In the genomic region with DNA sequence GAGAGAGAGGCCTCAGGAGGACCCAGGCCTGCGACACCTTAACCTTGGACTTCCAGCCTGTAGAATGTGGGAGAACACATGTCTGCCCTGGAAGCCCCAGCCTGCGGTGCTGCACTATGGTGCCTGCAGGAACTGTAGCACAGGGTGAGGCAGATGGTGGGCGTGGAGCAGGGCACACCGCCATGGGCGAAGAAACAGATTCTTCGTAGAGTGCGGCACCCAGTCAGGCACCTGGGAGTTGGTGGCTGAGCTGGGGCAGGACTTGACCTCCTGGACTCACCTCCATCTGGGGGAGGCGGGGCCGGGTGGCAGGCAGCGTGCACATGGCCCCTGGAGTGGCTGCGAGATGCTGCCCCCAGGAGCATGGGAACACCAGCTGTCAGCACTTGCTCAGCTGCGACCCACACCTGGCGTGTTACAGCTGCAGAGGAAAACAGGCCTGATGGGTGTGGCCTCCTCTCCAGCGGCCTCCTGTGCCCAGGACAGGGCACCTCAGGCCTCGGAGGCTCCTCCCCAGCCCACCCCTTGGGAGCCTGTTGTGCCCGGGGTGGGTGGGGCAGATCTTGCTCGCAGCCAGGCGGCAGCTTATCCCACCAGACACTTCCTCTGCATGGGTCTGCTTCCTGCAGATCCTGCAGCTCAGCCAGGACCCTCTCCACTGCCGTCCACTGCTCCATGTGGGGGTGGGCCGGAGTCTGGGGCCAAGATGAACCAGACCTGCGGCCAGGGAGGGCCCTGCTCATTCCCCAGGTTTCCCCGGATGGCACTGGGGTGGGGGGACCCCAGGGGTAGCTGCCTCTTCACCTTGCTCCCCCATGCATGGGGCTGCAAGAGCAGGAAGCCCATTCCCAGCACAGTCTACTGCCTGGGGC, we compare ENCODE assay signal across 12 cellular contexts.
A peak's percentile ranks its signal among the peaks of the same experiment; 100 is the strongest.
DNase-seq lines count a peak whose midpoint lies in the region; ATAC-seq and TF ChIP-seq lines count a peak whose summit lies in the region.
"Had no signal": no experiment of that assay in that cellular context is flagged by ENCODE, and none has a peak within 500 bp of the region (broad histone marks: within the 10 kb centered on the region; RNA-seq: fewer than 3 reads in every experiment).

No MANE protein-coding gene starts in this region.

- no peak overlapping the region for H3K27ac Mint-ChIP-seq in activated CD4-positive, alpha-beta memory T cell treated with anti-CD3 and anti-CD28 coated beads for 36 hours
- H3K27ac Mint-ChIP-seq in activated CD4-positive, alpha-beta memory T cell treated with anti-CD3 and anti-CD28 coated beads, Interleukin-2, amount 10 ng/mL, durations not matched to agents 7 days and 5 days: no peak overlapping the region
- H3K27ac Mint-ChIP-seq: stimulated activated memory B cell treated with anti-CD40 and anti-IgM and Interleukin-4, amounts not matched to agents 10 μg/mL and 1 μg/mL and 100 μg/mL, for 72 hours; T-cell had no signal

- no peaks in the 10 kb centered on the region for H3K27me3 ChIP-seq in left ventricle myocardium inferior (ENCODE audit: low read depth)
- no peaks in the 10 kb centered on the region for H3K27me3 ChIP-seq in testis

- H3K4me1 Mint-ChIP-seq in activated CD4-positive, alpha-beta memory T cell treated with anti-CD3 and anti-CD28 coated beads for 36 hours (ENCODE audit: low read depth): no peaks in the 10 kb centered on the region
- H3K4me1 Mint-ChIP-seq in activated CD4-positive, alpha-beta memory T cell treated with anti-CD3 and anti-CD28 coated beads, Interleukin-2, amount 10 ng/mL, durations not matched to agents 7 days and 5 days: no peaks in the 10 kb centered on the region
- H3K4me1 Mint-ChIP-seq: stimulated activated memory B cell treated with anti-CD40 and anti-IgM and Interleukin-4, amounts not matched to agents 10 μg/mL and 1 μg/mL and 100 μg/mL, for 72 hours had no signal

- H3K4me3 Mint-ChIP-seq in activated CD4-positive, alpha-beta memory T cell treated with anti-CD3 and anti-CD28 coated beads for 36 hours: no peak overlapping the region
- no peak overlapping the region for H3K4me3 Mint-ChIP-seq in activated CD4-positive, alpha-beta memory T cell treated with anti-CD3 and anti-CD28 coated beads, Interleukin-2, amount 10 ng/mL, durations not matched to agents 7 days and 5 days
- H3K4me3 Mint-ChIP-seq: stimulated activated memory B cell treated with anti-CD40 and anti-IgM and Interleukin-4, amounts not matched to agents 10 μg/mL and 1 μg/mL and 100 μg/mL, for 72 hours; T-cell had no signal

- intact Hi-C loops in activated CD4-positive, alpha-beta memory T cell treated with anti-CD3 and anti-CD28 coated beads for 36 hours (cut with micrococcal nuclease): no loop called here
- intact Hi-C loops in left ventricle myocardium inferior (cut with micrococcal nuclease) (no loop called here), testis (cut with DNase I; ENCODE audit: low total_unique reads) (no loop called here)

- H3K36me3 Mint-ChIP-seq in activated CD4-positive, alpha-beta memory T cell treated with anti-CD3 and anti-CD28 coated beads for 36 hours: no peaks in the 10 kb centered on the region
- H3K36me3 Mint-ChIP-seq in activated CD4-positive, alpha-beta memory T cell treated with anti-CD3 and anti-CD28 coated beads, Interleukin-2, amount 10 ng/mL, durations not matched to agents 7 days and 5 days (ENCODE audit: low read depth): no peaks in the 10 kb centered on the region
- H3K36me3 Mint-ChIP-seq: stimulated activated memory B cell treated with anti-CD40 and anti-IgM and Interleukin-4, amounts not matched to agents 10 μg/mL and 1 μg/mL and 100 μg/mL, for 72 hours had no signal

- peaks cover 8% of the 10 kb centered on the region for H3K9me3 ChIP-seq in left ventricle myocardium inferior (replicated peaks)
- no peaks in the 10 kb centered on the region for H3K9me3 ChIP-seq in testis

- no peaks in the 10 kb centered on the region for H3K27me3 Mint-ChIP-seq in activated CD4-positive, alpha-beta memory T cell treated with anti-CD3 and anti-CD28 coated beads for 36 hours
- no peaks in the 10 kb centered on the region for H3K27me3 Mint-ChIP-seq in activated CD4-positive, alpha-beta memory T cell treated with anti-CD3 and anti-CD28 coated beads, Interleukin-2, amount 10 ng/mL, durations not matched to agents 7 days and 5 days

- H3K36me3 ChIP-seq in left ventricle myocardium inferior (no peaks in the 10 kb centered on the region), testis (ENCODE audit: low read depth, missing control alignments) (no peaks in the 10 kb centered on the region)
- H3K36me3 ChIP-seq: HAP-1 had no signal

- no peak for TF ChIP-seq POLR2A in testis (IDR thresholded peaks at IDR 0.05)

- H3K4me3 ChIP-seq in left ventricle myocardium inferior (no peak overlapping the region), testis (no peak overlapping the region)
- H3K4me3 ChIP-seq: HAP-1 had no signal

- POLR2A ChIA-PET in activated CD4-positive, alpha-beta memory T cell treated with anti-CD3 and anti-CD28 coated beads for 36 hours (lab: Charles Lee): no interaction called here
- POLR2A ChIA-PET in activated CD4-positive, alpha-beta memory T cell treated with anti-CD3 and anti-CD28 coated beads, Interleukin-2, amount 10 ng/mL, durations not matched to agents 7 days and 5 days (lab: Charles Lee): no interaction called here
- POLR2A ChIA-PET in RWPE1 (lab: Yijun Ruan, JAX; ENCODE audit: low non-redundant PET): no interaction called here

- peak; percentile 7 for DNase-seq in activated CD4-positive, alpha-beta memory T cell treated with anti-CD3 and anti-CD28 coated beads for 36 hours
- DNase-seq in activated CD4-positive, alpha-beta memory T cell treated with anti-CD3 and anti-CD28 coated beads, Interleukin-2, amount 10 ng/mL, durations not matched to agents 7 days and 5 days: no peak
- DNase-seq in SHP77 (lab: John Stamatoyannopoulos, UW) (peak; percentile 65 to 88), left ventricle myocardium inferior (peak; percentile 12), testis (peak; percentile 8), dedifferentiated amniotic fluid mesenchymal stem cell (ENCODE audit: extremely low spot score) (no peak), RWPE1 (ENCODE audit: low spot score) (no peak)
- DNase-seq: cerebellar nuclear complex had no signal

- TF ChIP-seq CTCF in left ventricle myocardium inferior (IDR thresholded peaks at IDR 0.05; ENCODE audit: borderline replicate concordance): no peak
- no peak for TF ChIP-seq CTCF in testis (IDR thresholded peaks at IDR 0.05)
- no peak for TF ChIP-seq CTCF in RWPE1 (conservative IDR thresholded peaks at IDR 0.05; ENCODE audit: low read depth)

- peaks cover 2% of the 10 kb centered on the region for H3K9me3 Mint-ChIP-seq in activated CD4-positive, alpha-beta memory T cell treated with anti-CD3 and anti-CD28 coated beads for 36 hours
- H3K9me3 Mint-ChIP-seq in activated CD4-positive, alpha-beta memory T cell treated with anti-CD3 and anti-CD28 coated beads, Interleukin-2, amount 10 ng/mL, durations not matched to agents 7 days and 5 days: no peaks in the 10 kb centered on the region
- H3K9me3 Mint-ChIP-seq: T-cell had no signal

- WGBS in testis, 2 donors: 92 to 96% methylated on average over 11 to 22 of the region's 22 CpGs

- CTCF ChIA-PET in activated CD4-positive, alpha-beta memory T cell treated with anti-CD3 and anti-CD28 coated beads for 36 hours (lab: Charles Lee): no interaction called here
- CTCF ChIA-PET in activated CD4-positive, alpha-beta memory T cell treated with anti-CD3 and anti-CD28 coated beads, Interleukin-2, amount 10 ng/mL, durations not matched to agents 7 days and 5 days (lab: Charles Lee): interaction anchor here (1.0 kb wide), 1 partner anchor 69 kb away, joined by 3 read pairs; no protein-coding TSS in a partner anchor
- CTCF ChIA-PET in RWPE1 (lab: Yijun Ruan, JAX): no interaction called here

- H3K27ac ChIP-seq in left ventricle myocardium inferior (replicated peaks) (no peak overlapping the region), testis (no peak overlapping the region), RWPE1 (no peak overlapping the region)

- H3K4me1 ChIP-seq in left ventricle myocardium inferior (peaks cover 9% of the 10 kb centered on the region), testis (no peaks in the 10 kb centered on the region)
- H3K4me1 ChIP-seq: HAP-1 had no signal

- ATAC-seq in GM21423 (IDR thresholded peaks at IDR 0.05; ENCODE audit: unreplicated experiment): no peak
- ATAC-seq: stimulated activated memory B cell treated with anti-CD40 and anti-IgM and Interleukin-4, amounts not matched to agents 10 μg/mL and 1 μg/mL and 100 μg/mL, for 72 hours; T-cell had no signal

Comparison
In these comparisons a context has a peak if more than half of its experiments do, and no peak if none do; other contexts are left out.
1. DNase-seq: peak in activated CD4-positive, alpha-beta memory T cell treated with anti-CD3 and anti-CD28 coated beads for 36 hours (single experiment), SHP77 (2 of 2), left ventricle myocardium inferior (single experiment) and testis (single experiment); none in activated CD4-positive, alpha-beta memory T cell treated with anti-CD3 and anti-CD28 coated beads, Interleukin-2, amount 10 ng/mL, durations not matched to agents 7 days and 5 days (single experiment), dedifferentiated amniotic fluid mesenchymal stem cell (single experiment) and RWPE1 (single experiment).